ENCODE assay signal across 30 cellular contexts in the genomic region with DNA sequence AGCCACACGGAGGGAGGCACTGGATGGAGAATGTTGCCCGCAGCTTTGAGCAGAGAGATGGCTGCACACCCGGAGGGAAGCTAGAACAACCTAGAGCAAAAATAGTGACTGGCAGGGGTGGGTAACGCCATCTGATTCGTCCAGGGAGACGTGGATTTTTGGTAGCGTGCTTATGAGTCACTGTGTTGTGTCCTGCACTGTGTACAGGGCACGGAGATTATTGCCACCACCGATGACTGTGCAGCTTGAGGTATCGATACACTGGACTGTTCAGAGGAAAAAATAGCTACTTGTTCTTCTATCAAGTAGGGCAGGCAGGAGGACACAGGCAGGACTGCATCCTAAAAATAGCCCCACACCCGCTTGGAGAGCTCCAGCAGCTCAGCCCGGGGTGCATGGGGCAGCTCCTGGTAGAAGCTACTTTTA. TPM values are rescaled to one million over a fixed set of nuclear protein-coding genes. Genes with fewer than 3 reads are reported as not detected.
DNase-seq lines count a peak whose midpoint lies in the region; TF ChIP-seq lines count a peak whose summit lies in the region.
"Had no signal": no experiment of that assay in that cellular context is flagged by ENCODE, and none has a peak within 500 bp of the region (broad histone marks: within the 10 kb centered on the region; RNA-seq: fewer than 3 reads in every experiment).

No MANE protein-coding gene starts in this region.

- H3K4me1 Mint-ChIP-seq in brain: peaks cover 71% of the 10 kb centered on the region
- H3K4me1 Mint-ChIP-seq: activated CD4-positive, alpha-beta T cell treated with anti-CD3 and anti-CD28 coated beads, Interleukin-2, amount 10 ng/mL, durations not matched to agents 24 days and 14 days; activated naive CD8-positive, alpha-beta T cell treated with anti-CD3 and anti-CD28 coated beads for 36 hours had no signal

- peak overlapping the region; percentile 93 for H3K27ac ChIP-seq in left ventricle myocardium inferior (replicated peaks)
- peak overlapping the region in 3 of 4 donors; percentile 53 to 76 (median 74) for H3K27ac ChIP-seq in sigmoid colon
- no peak overlapping the region for H3K27ac ChIP-seq in mesendoderm (ENCODE audit: low read depth, low read length)
- H3K27ac ChIP-seq: hepatocyte, neural progenitor cell, upper lobe of left lung had no signal

- H3K27me3 Mint-ChIP-seq in brain: peaks cover 25% of the 10 kb centered on the region

- no peak overlapping the region for H4K8ac ChIP-seq in mesendoderm (ENCODE audit: low read depth, low read length)

- TF ChIP-seq EP300 in sigmoid colon (IDR thresholded peaks at IDR 0.05): no peak

- no peaks in the 10 kb centered on the region for H3K9me3 Mint-ChIP-seq in brain
- H3K9me3 Mint-ChIP-seq: activated CD4-positive, alpha-beta T cell treated with anti-CD3 and anti-CD28 coated beads, Interleukin-2, amount 10 ng/mL, durations not matched to agents 24 days and 14 days; activated naive CD8-positive, alpha-beta T cell treated with anti-CD3 and anti-CD28 coated beads for 36 hours; activated T-cell treated with anti-CD3 and anti-CD28 coated beads, Interleukin-2, amount 50 U/mL, for 24 hours; memory B cell; neural progenitor cell; stimulated activated effector memory CD8-positive, alpha-beta T cell treated with anti-CD3 and anti-CD28 coated beads, Interleukin-12 subunit alpha, Interleukin-12 subunit beta, amount 100 ng/mL, for 72 hours had no signal

- WGBS in sigmoid colon, 2 donors: 70 to 79% methylated on average over 12 of the region's 12 CpGs
- WGBS in mesendoderm (ENCODE audit: extremely low coverage, insufficient coverage, low lambda C conversion rate): no CpG with 5 or more reads among the region's 12 CpGs

- intact Hi-C loops in left ventricle myocardium inferior (cut with micrococcal nuclease): no loop called here
- intact Hi-C loops in sigmoid colon (cut with DNase I): loop anchor here (5.0 to 10.0 kb wide), 3 partner anchors 60 to 260 kb away; a partner anchor contains a TSS

- H3K9ac ChIP-seq in mesendoderm (ENCODE audit: low read length): no peak overlapping the region
- H3K9ac ChIP-seq: neural progenitor cell had no signal

- H3K36me3 ChIP-seq in left ventricle myocardium inferior (no peaks in the 10 kb centered on the region), sigmoid colon (no peaks in the 10 kb centered on the region), mesendoderm (ENCODE audit: control insufficient read depth, insufficient read depth, low read length) (no peaks in the 10 kb centered on the region)
- H3K36me3 ChIP-seq: neural progenitor cell, upper lobe of left lung had no signal

- no peak overlapping the region for H4K5ac ChIP-seq in mesendoderm (ENCODE audit: low read length)

- no peak overlapping the region for H3K23ac ChIP-seq in mesendoderm (ENCODE audit: low read length)

- no peak overlapping the region for H3K56ac ChIP-seq in mesendoderm (ENCODE audit: low read length)

- H3K9me3 ChIP-seq in left ventricle myocardium inferior (replicated peaks): no peaks in the 10 kb centered on the region
- H3K9me3 ChIP-seq in sigmoid colon: no peaks in the 10 kb centered on the region
- H3K9me3 ChIP-seq: upper lobe of left lung had no signal

- in situ Hi-C loops in G401 (cut with HindIII; ENCODE audit: low sequenced_read_pairs): no loop called here

- H3K27me3 ChIP-seq in left ventricle myocardium inferior (ENCODE audit: low read depth) (peaks cover 61% of the 10 kb centered on the region), sigmoid colon (peaks cover 0 to 5% (median 0%) of the 10 kb centered on the region in 3 donors), mesendoderm (ENCODE audit: insufficient read depth, low read length, poor library complexity) (peaks cover 8% of the 10 kb centered on the region)

- no peak overlapping the region for H2BK120ac ChIP-seq in mesendoderm (ENCODE audit: low read depth, low read length)

- H3K36me3 Mint-ChIP-seq in brain: peaks cover 26% of the 10 kb centered on the region
- H3K36me3 Mint-ChIP-seq: activated naive CD8-positive, alpha-beta T cell treated with anti-CD3 and anti-CD28 coated beads for 36 hours; neural progenitor cell; stimulated activated effector memory CD8-positive, alpha-beta T cell treated with anti-CD3 and anti-CD28 coated beads, Interleukin-12 subunit alpha, Interleukin-12 subunit beta, amount 100 ng/mL, for 72 hours had no signal

- H3K4me1 ChIP-seq in left ventricle myocardium inferior (peaks cover 58% of the 10 kb centered on the region), sigmoid colon (peaks cover 0 to 50% (median 38%) of the 10 kb centered on the region in 4 donors), mesendoderm (ENCODE audit: control insufficient read depth, low read depth, low read length) (peaks cover 2% of the 10 kb centered on the region)
- H3K4me1 ChIP-seq: upper lobe of left lung had no signal

- H3K4me2 ChIP-seq in mesendoderm (ENCODE audit: low read length): no peak overlapping the region
- H3K4me2 ChIP-seq: hepatocyte, neural progenitor cell had no signal

- no peak overlapping the region for H3K4ac ChIP-seq in mesendoderm (ENCODE audit: low read depth, low read length)

- H2BK5ac ChIP-seq in mesendoderm (ENCODE audit: low read length): no peak overlapping the region

- no peak for TF ChIP-seq CTCF in brain (conservative IDR thresholded peaks at IDR 0.05)
- no peak for TF ChIP-seq CTCF in left ventricle myocardium inferior (IDR thresholded peaks at IDR 0.05; ENCODE audit: borderline replicate concordance)
- TF ChIP-seq CTCF in sigmoid colon (IDR thresholded peaks at IDR 0.05): no peak

- no peak overlapping the region for H2BK15ac ChIP-seq in mesendoderm (replicated peaks; ENCODE audit: low read depth)

- peak overlapping the region in 3 of 5 experiments; percentile 36 to 48 (median 46) for H3K27ac Mint-ChIP-seq in brain
- H3K27ac Mint-ChIP-seq: activated CD4-positive, alpha-beta T cell treated with anti-CD3 and anti-CD28 coated beads, Interleukin-2, amount 10 ng/mL, durations not matched to agents 24 days and 14 days; activated naive CD8-positive, alpha-beta T cell treated with anti-CD3 and anti-CD28 coated beads for 36 hours; activated T-cell treated with anti-CD3 and anti-CD28 coated beads, Interleukin-2, amount 50 U/mL, for 24 hours; memory B cell; neural progenitor cell; stimulated activated effector memory CD8-positive, alpha-beta T cell treated with anti-CD3 and anti-CD28 coated beads, Interleukin-12 subunit alpha, Interleukin-12 subunit beta, amount 100 ng/mL, for 72 hours had no signal

- no peak overlapping the region for H2AK5ac ChIP-seq in mesendoderm (ENCODE audit: low read length)

- H3K79me1 ChIP-seq in mesendoderm (ENCODE audit: low read length): no peaks in the 10 kb centered on the region

- H3K79me2 ChIP-seq in mesendoderm (ENCODE audit: control insufficient read depth, insufficient read depth, low read length): no peaks in the 10 kb centered on the region
- H3K79me2 ChIP-seq: hepatocyte had no signal

- H3K18ac ChIP-seq in mesendoderm (ENCODE audit: low read length): no peak overlapping the region

- DNase-seq in G401 (ENCODE audit: low spot score) (peak; percentile 65), left ventricle myocardium inferior (peak; percentile 57), sigmoid colon (no peak), NCI-H69 (lab: John Stamatoyannopoulos, UW) (no peak), NAMALWA (ENCODE audit: low spot score) (no peak), mesendoderm (no peak), NCI-H748 (lab: John Stamatoyannopoulos, UW; ENCODE audit: unreplicated experiment) (no peak)
- DNase-seq: 8988T; activated CD4-positive, alpha-beta T cell treated with anti-CD3 and anti-CD28 coated beads, Interleukin-2, amount 10 ng/mL, durations not matched to agents 24 days and 14 days; activated CD8-positive, alpha-beta memory T cell treated with anti-CD3 and anti-CD28 coated beads for 24 hours; activated gamma-delta T cell; activated naive CD8-positive, alpha-beta T cell treated with anti-CD3 and anti-CD28 coated beads for 36 hours; activated T-cell treated with anti-CD3 and anti-CD28 coated beads, Interleukin-2, amount 50 U/mL, for 24 hours; cerebellar nuclear complex; COR-L47; DMS53; foreskin melanocyte; KG1; NCI-H1436; NCI-H2081; NCI-H2227 treated with DMSO at 0.1 percent for 48 hours; NCI-H526 treated with DMSO at 0.1 percent for 48 hours; RPMI8226; T1000; upper lobe of left lung had no signal

- peak overlapping the region in 3 of 5 experiments; percentile 46 to 59 (median 52) for H3K4me3 Mint-ChIP-seq in brain
- H3K4me3 Mint-ChIP-seq: activated CD4-positive, alpha-beta T cell treated with anti-CD3 and anti-CD28 coated beads, Interleukin-2, amount 10 ng/mL, durations not matched to agents 24 days and 14 days; activated naive CD8-positive, alpha-beta T cell treated with anti-CD3 and anti-CD28 coated beads for 36 hours; activated T-cell treated with anti-CD3 and anti-CD28 coated beads, Interleukin-2, amount 50 U/mL, for 24 hours; memory B cell; neural progenitor cell; stimulated activated effector memory CD8-positive, alpha-beta T cell treated with anti-CD3 and anti-CD28 coated beads, Interleukin-12 subunit alpha, Interleukin-12 subunit beta, amount 100 ng/mL, for 72 hours had no signal

- H3K4me3 ChIP-seq in left ventricle myocardium inferior (peak overlapping the region; percentile 71), sigmoid colon (no peak overlapping the region), mesendoderm (ENCODE audit: low read length) (no peak overlapping the region)
- H3K4me3 ChIP-seq: hepatocyte, neural progenitor cell, upper lobe of left lung had no signal

- TF ChIP-seq POLR2A in sigmoid colon (IDR thresholded peaks at IDR 0.05): no peak

RNA-seq across cellular contexts. Expression of a gene that starts 6.0 kb away (rescaled TPM):
- not detected in 2 replicates for total RNA-seq in G401 (2014; rRNA removed; shearing (Covaris generic))
- polyA plus RNA-seq in brain (ENCODE audit: insufficient read depth, low read depth, low replicate concordance): 24.5 TPM
- total RNA-seq in left ventricle myocardium inferior: 25.5 TPM
- 1 to 10 TPM; 3.6 to 5.5 (median 5.0) TPM for total RNA-seq in sigmoid colon
- under 1 TPM; under 0.01 to 0.23 (median 0.22) TPM for polyA plus RNA-seq in sigmoid colon
- polyA plus RNA-seq in mesendoderm (2013, experiment 1 of 2): 0.32 TPM
- 0.36 TPM for polyA plus RNA-seq in mesendoderm (2013, experiment 2 of 2)
- total RNA-seq: activated naive CD8-positive, alpha-beta T cell treated with anti-CD3 and anti-CD28 coated beads for 36 hours had no signal
- polyA plus RNA-seq: hepatocyte had no signal

Comparison
In these comparisons a context has a peak if more than half of its experiments do, and no peak if none do; other contexts are left out.
1. DNase-seq: peak in G401 (single experiment) and left ventricle myocardium inferior (single experiment); none in sigmoid colon (single experiment), NCI-H69 (single experiment), NAMALWA (single experiment), mesendoderm (single experiment) and NCI-H748 (single experiment).